ENCODE assay signal across 10 cellular contexts in genomic region chr4:31089815-31090214, GRCh38.
DNase-seq lines count a peak whose midpoint lies in the region; ATAC-seq and TF ChIP-seq lines count a peak whose summit lies in the region.
"Had no signal": no experiment of that assay in that cellular context is flagged by ENCODE, and none has a peak within 500 bp of the region (broad histone marks: within the 10 kb centered on the region; RNA-seq: fewer than 3 reads in every experiment).

No MANE protein-coding gene starts in this region.

- peaks cover 7% of the 10 kb centered on the region for H3K4me1 ChIP-seq in endodermal cell (ENCODE audit: control insufficient read depth, insufficient read depth, low read length)

- no peaks in the 10 kb centered on the region for H3K36me3 ChIP-seq in endodermal cell (ENCODE audit: control insufficient read depth, insufficient read depth, low read length)

- no peak overlapping the region for H3K4me3 Mint-ChIP-seq in endodermal cell
- H3K4me3 Mint-ChIP-seq: activated naive CD4-positive, alpha-beta T cell treated with anti-CD3 and anti-CD28 coated beads for 36 hours had no signal

- no peak overlapping the region for H3K9ac ChIP-seq in endodermal cell (ENCODE audit: extremely low read depth, low read length, poor library complexity, severe bottlenecking)

- no peaks in the 10 kb centered on the region for H3K27me3 Mint-ChIP-seq in endodermal cell (ENCODE audit: insufficient read depth)

- DNase-seq in LHCN-M2 (ENCODE audit: low read depth), result peak; percentile 72
- peak; percentile 69 to 85 for DNase-seq in NCI-H524 (lab: John Stamatoyannopoulos, UW)
- no peak for DNase-seq in endodermal cell
- peak; percentile 94 for DNase-seq in renal cortical epithelial cell (ENCODE audit: low read depth)
- DNase-seq in superior temporal gyrus (ENCODE audit: extremely low spot score), result no peak
- DNase-seq: activated naive CD4-positive, alpha-beta T cell treated with anti-CD3 and anti-CD28 coated beads for 36 hours; head of caudate nucleus; stimulated activated naive CD4-positive, alpha-beta T cell had no signal

- H3K9me3 Mint-ChIP-seq in endodermal cell, result no peaks in the 10 kb centered on the region

- TF ChIP-seq CTCF in endodermal cell (conservative IDR thresholded peaks at IDR 0.05), result no peak

- no peak overlapping the region for H3K27ac ChIP-seq in endodermal cell (ENCODE audit: low read depth, low read length)

- H3K36me3 Mint-ChIP-seq in endodermal cell (ENCODE audit: low read depth), result no peaks in the 10 kb centered on the region

- no peaks in the 10 kb centered on the region for H3K27me3 ChIP-seq in endodermal cell (ENCODE audit: control insufficient read depth, insufficient read depth, low read length, poor library complexity, severe bottlenecking)

- H3K9me3 ChIP-seq in endodermal cell (ENCODE audit: control insufficient read depth, low read length), result no peaks in the 10 kb centered on the region

- H3K4me1 Mint-ChIP-seq in endodermal cell, result peaks cover 33% of the 10 kb centered on the region

- 90 to 100% methylated on average over 3 to 6 of the region's 6 CpGs for WGBS in endodermal cell (ENCODE audit: insufficient coverage in 1 of 2, insufficient read length in 1 of 2), 2 experiments

- peak overlapping the region; percentile 26 for H3K27ac Mint-ChIP-seq in endodermal cell
- H3K27ac Mint-ChIP-seq: activated naive CD4-positive, alpha-beta T cell treated with anti-CD3 and anti-CD28 coated beads for 36 hours had no signal

- no peak overlapping the region for H3K4me3 ChIP-seq in endodermal cell (ENCODE audit: low read length)

- no peak for ATAC-seq in HG03025 (IDR thresholded peaks at IDR 0.05; ENCODE audit: low FRiP score, unreplicated experiment)
- ATAC-seq in GM21526 (IDR thresholded peaks at IDR 0.05; ENCODE audit: low FRiP score, unreplicated experiment), result no peak

Comparison
In these comparisons a context has a peak if more than half of its experiments do, and no peak if none do; other contexts are left out.
1. DNase-seq: peak in LHCN-M2 (single experiment), NCI-H524 (2 of 2) and renal cortical epithelial cell (single experiment); none in endodermal cell (single experiment) and superior temporal gyrus (single experiment).